In genomic region chr9:132162764-132163456, GRCh38 we compare ENCODE assay signal across 8 cellular contexts. TPM values are rescaled to one million over a fixed set of nuclear protein-coding genes. Genes with fewer than 3 reads are reported as not detected.
A peak's percentile ranks its signal among the peaks of the same experiment; 100 is the strongest.
DNase-seq lines count a peak whose midpoint lies in the region; ATAC-seq, FAIRE-seq and TF ChIP-seq lines count a peak whose summit lies in the region.

No MANE protein-coding gene starts in this region.

- WGBS in endodermal cell (ENCODE audit: insufficient coverage in 1 of 2, insufficient read length in 1 of 2), 2 experiments, result 1% methylated on average over 16 to 74 of the region's 74 CpGs

- no peak overlapping the region for H3K4me3 ChIP-seq in CD4-positive, CD25-positive, alpha-beta regulatory T cell (ENCODE audit: low read depth, low read length)
- H3K4me3 ChIP-seq in NT2/D1 (ENCODE audit: insufficient read length, low read depth) (peak overlapping the region; percentile 54), endodermal cell (ENCODE audit: low read length) (peak overlapping the region; percentile 70)

- H3K27ac ChIP-seq in CD4-positive, CD25-positive, alpha-beta regulatory T cell (ENCODE audit: insufficient read depth, low read length, poor library complexity, severe bottlenecking), result no peak overlapping the region
- H3K27ac ChIP-seq in endodermal cell (ENCODE audit: low read depth, low read length), result no peak overlapping the region

- peak overlapping the region; percentile 45 for H3K9ac ChIP-seq in NT2/D1 (ENCODE audit: insufficient read length, low read depth)
- H3K9ac ChIP-seq in endodermal cell (ENCODE audit: extremely low read depth, low read length, poor library complexity, severe bottlenecking), result no peak overlapping the region

- no peaks in the 10 kb centered on the region for H3K36me3 ChIP-seq in CD4-positive, CD25-positive, alpha-beta regulatory T cell (ENCODE audit: control insufficient read depth, insufficient read depth, low read length)
- H3K36me3 ChIP-seq in NT2/D1 (ENCODE audit: insufficient read depth, insufficient read length, low read length) (no peaks in the 10 kb centered on the region), endodermal cell (ENCODE audit: control insufficient read depth, insufficient read depth, low read length) (no peaks in the 10 kb centered on the region)

- no peaks in the 10 kb centered on the region for H3K36me3 Mint-ChIP-seq in CD4-positive, CD25-positive, alpha-beta regulatory T cell
- H3K36me3 Mint-ChIP-seq in endodermal cell (ENCODE audit: low read depth) (no peaks in the 10 kb centered on the region), nephron progenitor cell (ENCODE audit: low read depth) (no peaks in the 10 kb centered on the region)

- peaks cover 5% of the 10 kb centered on the region for H3K27me3 ChIP-seq in CD4-positive, CD25-positive, alpha-beta regulatory T cell (ENCODE audit: control insufficient read depth, insufficient read depth, low read length)
- peaks cover 56% of the 10 kb centered on the region for H3K27me3 ChIP-seq in NT2/D1 (ENCODE audit: insufficient read depth, insufficient read length)
- H3K27me3 ChIP-seq in endodermal cell (ENCODE audit: control insufficient read depth, insufficient read depth, low read length, poor library complexity, severe bottlenecking), result peaks cover 97% of the 10 kb centered on the region

- H3K4me1 Mint-ChIP-seq in CD4-positive, CD25-positive, alpha-beta regulatory T cell, result peaks cover 0 to 18% (median 7%) of the 10 kb centered on the region in 4 donors
- peaks cover 3% of the 10 kb centered on the region for H3K4me1 Mint-ChIP-seq in endodermal cell
- peaks cover 50% of the 10 kb centered on the region for H3K4me1 Mint-ChIP-seq in nephron progenitor cell

- H3K27ac Mint-ChIP-seq in CD4-positive, CD25-positive, alpha-beta regulatory T cell, result no peak overlapping the region
- H3K27ac Mint-ChIP-seq in endodermal cell, result no peak overlapping the region
- no peak overlapping the region for H3K27ac Mint-ChIP-seq in nephron progenitor cell

- H3K27me3 Mint-ChIP-seq in CD4-positive, CD25-positive, alpha-beta regulatory T cell, result peaks cover 53% of the 10 kb centered on the region
- H3K27me3 Mint-ChIP-seq in endodermal cell (ENCODE audit: insufficient read depth) (peaks cover 71% of the 10 kb centered on the region), nephron progenitor cell (ENCODE audit: low read depth, poor library complexity) (peaks cover 96% of the 10 kb centered on the region)

- peak overlapping the region; percentile 90 to 94 (median 92) for H3K4me3 Mint-ChIP-seq in CD4-positive, CD25-positive, alpha-beta regulatory T cell
- H3K4me3 Mint-ChIP-seq in endodermal cell, result peak overlapping the region; percentile 61
- peak overlapping the region; percentile 80 for H3K4me3 Mint-ChIP-seq in nephron progenitor cell

- no peaks in the 10 kb centered on the region for H3K9me3 ChIP-seq in CD4-positive, CD25-positive, alpha-beta regulatory T cell (ENCODE audit: control insufficient read depth in 2 of 2, low read length in 2 of 2)
- H3K9me3 ChIP-seq in NT2/D1 (ENCODE audit: insufficient read depth, low read length) (no peaks in the 10 kb centered on the region), endodermal cell (ENCODE audit: control insufficient read depth, low read length) (no peaks in the 10 kb centered on the region)

- FAIRE-seq in RCC 7860 (lab: Jason Lieb, UNC) (no peak), HTR-8/SVneo (lab: Jason Lieb, UNC) (no peak)

- peaks cover 0 to 4% (median 0%) of the 10 kb centered on the region in 7 donors for H3K9me3 Mint-ChIP-seq in CD4-positive, CD25-positive, alpha-beta regulatory T cell
- H3K9me3 Mint-ChIP-seq in endodermal cell, result no peaks in the 10 kb centered on the region
- H3K9me3 Mint-ChIP-seq in nephron progenitor cell, result no peaks in the 10 kb centered on the region

- DNase-seq in CD4-positive, CD25-positive, alpha-beta regulatory T cell, result peak in 1 of 3 donors; percentile 17
- DNase-seq in NT2/D1 (ENCODE audit: low read depth, low spot score) (no peak), endodermal cell (peak; percentile 65), nephron progenitor cell (peak; percentile 28), RCC 7860 (ENCODE audit: low spot score) (no peak), GM20000 (ENCODE audit: low spot score) (no peak), HTR-8/SVneo (ENCODE audit: insufficient read length, low spot score) (no peak)

- H3K4me1 ChIP-seq in CD4-positive, CD25-positive, alpha-beta regulatory T cell (ENCODE audit: control insufficient read depth, insufficient read depth, low read length, poor library complexity, severe bottlenecking), result peaks cover 25% of the 10 kb centered on the region
- H3K4me1 ChIP-seq in NT2/D1 (ENCODE audit: insufficient read depth, insufficient read length) (peaks cover 12% of the 10 kb centered on the region), endodermal cell (ENCODE audit: control insufficient read depth, insufficient read depth, low read length) (peaks cover 3% of the 10 kb centered on the region)

- no peak for ATAC-seq in CD4-positive, CD25-positive, alpha-beta regulatory T cell (ENCODE audit: low read depth in 2 of 2)
- ATAC-seq in GM21526 (IDR thresholded peaks at IDR 0.05; ENCODE audit: low FRiP score, unreplicated experiment), result no peak

- no peak for TF ChIP-seq CTCF in endodermal cell (conservative IDR thresholded peaks at IDR 0.05)
- TF ChIP-seq CTCF in nephron progenitor cell (IDR thresholded peaks at IDR 0.05), result no peak
- no peak for TF ChIP-seq CTCF in GM20000 (IDR thresholded peaks at IDR 0.05; ENCODE audit: extremely low read depth, missing control alignments)

RNA-seq across cellular contexts. Expression of gene NTNG2, which starts 1.1 kb away (rescaled TPM):
- 14.7 TPM for total RNA-seq in CD4-positive, CD25-positive, alpha-beta regulatory T cell
- polyA plus RNA-seq in CD4-positive, CD25-positive, alpha-beta regulatory T cell, result 1 to 10 TPM in 2 of 4 donors, under 1 TPM in 2; 0.50 to 1.2 (median 1.1) TPM
- total RNA-seq in endodermal cell, result 1 to 10 TPM; 1.3 TPM
- polyA plus RNA-seq in endodermal cell (2013, experiment 1 of 2), result 2.8 TPM
- polyA plus RNA-seq in endodermal cell (2013, experiment 2 of 2), result 2.3 TPM

Comparison
In these comparisons a context has a peak if more than half of its experiments do, and no peak if none do; other contexts are left out.
1. DNase-seq: peak in endodermal cell (single experiment) and nephron progenitor cell (single experiment); none in NT2/D1 (single experiment), RCC 7860 (single experiment), GM20000 (single experiment) and HTR-8/SVneo (single experiment).
2. Peak in every context shown above with its lines, with median percentiles within 50 percentile points of each other: H3K4me3 Mint-ChIP-seq.